In the genomic region with DNA sequence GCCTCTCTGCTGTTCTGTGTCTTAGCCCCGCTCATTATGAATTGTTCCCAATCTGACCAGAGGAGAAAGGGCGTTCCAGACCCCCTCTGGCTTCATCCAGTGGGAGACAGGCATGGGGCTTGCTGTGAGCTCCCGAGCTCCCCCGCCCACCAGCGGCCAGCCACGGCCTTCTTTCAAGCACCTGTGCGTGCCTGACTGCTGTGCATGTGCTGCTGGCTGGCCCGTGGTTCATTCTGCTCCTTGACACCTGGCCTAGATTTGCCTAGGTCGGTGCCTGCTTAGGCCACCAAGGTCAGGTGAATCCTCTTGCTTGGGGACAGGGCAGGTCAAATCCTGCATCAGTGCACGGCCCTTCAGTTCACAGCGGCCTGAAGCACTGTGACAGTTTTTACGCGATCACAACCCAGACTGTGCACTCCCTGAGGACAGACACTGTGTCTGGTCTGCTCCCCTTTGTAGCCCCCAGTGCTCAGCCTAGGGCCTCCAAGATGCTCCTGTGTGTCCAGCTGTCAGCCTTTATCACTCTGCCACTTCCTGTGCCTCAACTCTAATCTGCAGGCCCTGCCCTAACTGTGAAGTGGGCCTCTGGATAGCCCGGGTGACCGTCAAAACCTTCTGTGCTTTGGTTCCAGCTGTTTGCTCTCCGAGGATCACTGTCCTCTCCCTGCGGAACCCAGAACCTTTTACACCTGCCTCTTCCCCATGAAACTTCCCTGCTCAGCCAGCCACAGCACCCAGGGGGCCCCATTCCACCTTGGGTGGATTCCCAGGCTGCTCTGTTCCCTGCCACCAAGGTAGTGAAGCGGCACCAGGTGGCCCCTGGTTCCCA, we compare ENCODE assay signal across 1 cellular context.
TF ChIP-seq lines count a peak whose summit lies in the region.

No MANE protein-coding gene starts in this region.

TF ChIP-seq in HepG2, 621 proteins besides CTCF, POLR2A, EP300 and RAD21 (continued from another document and continues in another):
- TF ChIP-seq ZNF34 (CRISPR knock-in tag; IDR thresholded peaks at IDR 0.05; ENCODE audit: borderline replicate concordance) (no peak), ZFP1 (CRISPR knock-in tag; IDR thresholded peaks at IDR 0.05) (no peak), PLRG1 (conservative IDR thresholded peaks at IDR 0.05) (no peak), ZNF737 (CRISPR knock-in tag; IDR thresholded peaks at IDR 0.05; ENCODE audit: borderline replicate concordance) (no peak), ZNF24 (IDR thresholded peaks at IDR 0.05) (no peak), RCOR2 (CRISPR knock-in tag; IDR thresholded peaks at IDR 0.05) (no peak), ZNF839 (CRISPR knock-in tag; IDR thresholded peaks at IDR 0.05; ENCODE audit: borderline replicate concordance) (no peak), ZNF772 (CRISPR knock-in tag; IDR thresholded peaks at IDR 0.05) (no peak), NCOA1 (CRISPR knock-in tag; IDR thresholded peaks at IDR 0.05) (no peak), ZNF589 (CRISPR knock-in tag; conservative IDR thresholded peaks at IDR 0.05) (0 out of 2 replicates have a peak, but pooled peaks have one; percentile 14), ZNF549 (CRISPR knock-in tag; IDR thresholded peaks at IDR 0.05) (no peak), SRSF9 (IDR thresholded peaks at IDR 0.05; ENCODE audit: borderline replicate concordance, insufficient read depth, low read depth, low read length, poor library complexity, severe bottlenecking) (no peak), ZBTB7B (CRISPR knock-in tag; IDR thresholded peaks at IDR 0.05) (0 out of 2 replicates have a peak, but pooled peaks have one; percentile 18), MTF2 (CRISPR knock-in tag; IDR thresholded peaks at IDR 0.05; ENCODE audit: borderline replicate concordance) (no peak), ZNF251 (CRISPR knock-in tag; IDR thresholded peaks at IDR 0.05) (no peak), NFE2L2 (IDR thresholded peaks at IDR 0.05; ENCODE audit: low read length) (no peak), ZNF7 (CRISPR knock-in tag; IDR thresholded peaks at IDR 0.05) (no peak), ZZZ3 (CRISPR knock-in tag; IDR thresholded peaks at IDR 0.05; ENCODE audit: borderline replicate concordance) (no peak), SP140L (CRISPR knock-in tag; IDR thresholded peaks at IDR 0.05; ENCODE audit: borderline replicate concordance) (no peak), KAT7 (CRISPR knock-in tag; IDR thresholded peaks at IDR 0.05; ENCODE audit: borderline replicate concordance) (no peak), ZNF674 (CRISPR knock-in tag; IDR thresholded peaks at IDR 0.05; ENCODE audit: low read depth) (no peak), ZNF703 (CRISPR knock-in tag; IDR thresholded peaks at IDR 0.05; ENCODE audit: borderline replicate concordance) (no peak), ZFP36L2 (CRISPR knock-in tag; IDR thresholded peaks at IDR 0.05) (no peak), ZNF350 (CRISPR knock-in tag; IDR thresholded peaks at IDR 0.05; ENCODE audit: borderline replicate concordance, low read depth) (no peak; the same call in none of the 2 replicates)
- TF ChIP-seq, protein P1, sequence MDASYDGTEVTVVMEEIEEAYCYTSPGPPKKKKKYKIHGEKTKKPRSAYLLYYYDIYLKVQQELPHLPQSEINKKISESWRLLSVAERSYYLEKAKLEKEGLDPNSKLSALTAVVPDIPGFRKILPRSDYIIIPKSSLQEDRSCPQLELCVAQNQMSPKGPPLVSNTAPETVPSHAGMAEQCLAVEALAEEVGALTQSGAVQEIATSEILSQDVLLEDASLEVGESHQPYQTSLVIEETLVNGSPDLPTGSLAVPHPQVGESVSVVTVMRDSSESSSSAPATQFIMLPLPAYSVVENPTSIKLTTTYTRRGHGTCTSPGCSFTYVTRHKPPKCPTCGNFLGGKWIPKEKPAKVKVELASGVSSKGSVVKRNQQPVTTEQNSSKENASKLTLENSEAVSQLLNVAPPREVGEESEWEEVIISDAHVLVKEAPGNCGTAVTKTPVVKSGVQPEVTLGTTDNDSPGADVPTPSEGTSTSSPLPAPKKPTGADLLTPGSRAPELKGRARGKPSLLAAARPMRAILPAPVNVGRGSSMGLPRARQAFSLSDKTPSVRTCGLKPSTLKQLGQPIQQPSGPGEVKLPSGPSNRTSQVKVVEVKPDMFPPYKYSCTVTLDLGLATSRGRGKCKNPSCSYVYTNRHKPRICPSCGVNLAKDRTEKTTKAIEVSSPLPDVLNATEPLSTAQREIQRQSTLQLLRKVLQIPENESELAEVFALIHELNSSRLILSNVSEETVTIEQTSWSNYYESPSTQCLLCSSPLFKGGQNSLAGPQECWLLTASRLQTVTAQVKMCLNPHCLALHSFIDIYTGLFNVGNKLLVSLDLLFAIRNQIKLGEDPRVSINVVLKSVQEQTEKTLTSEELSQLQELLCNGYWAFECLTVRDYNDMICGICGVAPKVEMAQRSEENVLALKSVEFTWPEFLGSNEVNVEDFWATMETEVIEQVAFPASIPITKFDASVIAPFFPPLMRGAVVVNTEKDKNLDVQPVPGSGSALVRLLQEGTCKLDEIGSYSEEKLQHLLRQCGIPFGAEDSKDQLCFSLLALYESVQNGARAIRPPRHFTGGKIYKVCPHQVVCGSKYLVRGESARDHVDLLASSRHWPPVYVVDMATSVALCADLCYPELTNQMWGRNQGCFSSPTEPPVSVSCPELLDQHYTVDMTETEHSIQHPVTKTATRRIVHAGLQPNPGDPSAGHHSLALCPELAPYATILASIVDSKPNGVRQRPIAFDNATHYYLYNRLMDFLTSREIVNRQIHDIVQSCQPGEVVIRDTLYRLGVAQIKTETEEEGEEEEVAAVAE (CRISPR knock-in tag; IDR thresholded peaks at IDR 0.05; ENCODE audit: borderline replicate concordance) = no peak
- TF ChIP-seq, protein P2, sequence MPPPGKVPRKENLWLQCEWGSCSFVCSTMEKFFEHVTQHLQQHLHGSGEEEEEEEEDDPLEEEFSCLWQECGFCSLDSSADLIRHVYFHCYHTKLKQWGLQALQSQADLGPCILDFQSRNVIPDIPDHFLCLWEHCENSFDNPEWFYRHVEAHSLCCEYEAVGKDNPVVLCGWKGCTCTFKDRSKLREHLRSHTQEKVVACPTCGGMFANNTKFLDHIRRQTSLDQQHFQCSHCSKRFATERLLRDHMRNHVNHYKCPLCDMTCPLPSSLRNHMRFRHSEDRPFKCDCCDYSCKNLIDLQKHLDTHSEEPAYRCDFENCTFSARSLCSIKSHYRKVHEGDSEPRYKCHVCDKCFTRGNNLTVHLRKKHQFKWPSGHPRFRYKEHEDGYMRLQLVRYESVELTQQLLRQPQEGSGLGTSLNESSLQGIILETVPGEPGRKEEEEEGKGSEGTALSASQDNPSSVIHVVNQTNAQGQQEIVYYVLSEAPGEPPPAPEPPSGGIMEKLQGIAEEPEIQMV (CRISPR knock-in tag; IDR thresholded peaks at IDR 0.05; ENCODE audit: low read depth) = no peak
- TF ChIP-seq, protein P3, sequence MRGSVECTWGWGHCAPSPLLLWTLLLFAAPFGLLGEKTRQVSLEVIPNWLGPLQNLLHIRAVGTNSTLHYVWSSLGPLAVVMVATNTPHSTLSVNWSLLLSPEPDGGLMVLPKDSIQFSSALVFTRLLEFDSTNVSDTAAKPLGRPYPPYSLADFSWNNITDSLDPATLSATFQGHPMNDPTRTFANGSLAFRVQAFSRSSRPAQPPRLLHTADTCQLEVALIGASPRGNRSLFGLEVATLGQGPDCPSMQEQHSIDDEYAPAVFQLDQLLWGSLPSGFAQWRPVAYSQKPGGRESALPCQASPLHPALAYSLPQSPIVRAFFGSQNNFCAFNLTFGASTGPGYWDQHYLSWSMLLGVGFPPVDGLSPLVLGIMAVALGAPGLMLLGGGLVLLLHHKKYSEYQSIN (CRISPR knock-in tag; IDR thresholded peaks at IDR 0.05; ENCODE audit: borderline replicate concordance) = no peak
- TF ChIP-seq, protein P4, sequence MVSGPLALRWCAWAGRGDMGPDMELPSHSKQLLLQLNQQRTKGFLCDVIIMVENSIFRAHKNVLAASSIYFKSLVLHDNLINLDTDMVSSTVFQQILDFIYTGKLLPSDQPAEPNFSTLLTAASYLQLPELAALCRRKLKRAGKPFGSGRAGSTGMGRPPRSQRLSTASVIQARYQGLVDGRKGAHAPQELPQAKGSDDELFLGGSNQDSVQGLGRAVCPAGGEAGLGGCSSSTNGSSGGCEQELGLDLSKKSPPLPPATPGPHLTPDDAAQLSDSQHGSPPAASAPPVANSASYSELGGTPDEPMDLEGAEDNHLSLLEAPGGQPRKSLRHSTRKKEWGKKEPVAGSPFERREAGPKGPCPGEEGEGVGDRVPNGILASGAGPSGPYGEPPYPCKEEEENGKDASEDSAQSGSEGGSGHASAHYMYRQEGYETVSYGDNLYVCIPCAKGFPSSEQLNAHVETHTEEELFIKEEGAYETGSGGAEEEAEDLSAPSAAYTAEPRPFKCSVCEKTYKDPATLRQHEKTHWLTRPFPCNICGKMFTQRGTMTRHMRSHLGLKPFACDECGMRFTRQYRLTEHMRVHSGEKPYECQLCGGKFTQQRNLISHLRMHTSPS (CRISPR knock-in tag; IDR thresholded peaks at IDR 0.05; ENCODE audit: low read depth) = no peak
- TF ChIP-seq, protein P5, sequence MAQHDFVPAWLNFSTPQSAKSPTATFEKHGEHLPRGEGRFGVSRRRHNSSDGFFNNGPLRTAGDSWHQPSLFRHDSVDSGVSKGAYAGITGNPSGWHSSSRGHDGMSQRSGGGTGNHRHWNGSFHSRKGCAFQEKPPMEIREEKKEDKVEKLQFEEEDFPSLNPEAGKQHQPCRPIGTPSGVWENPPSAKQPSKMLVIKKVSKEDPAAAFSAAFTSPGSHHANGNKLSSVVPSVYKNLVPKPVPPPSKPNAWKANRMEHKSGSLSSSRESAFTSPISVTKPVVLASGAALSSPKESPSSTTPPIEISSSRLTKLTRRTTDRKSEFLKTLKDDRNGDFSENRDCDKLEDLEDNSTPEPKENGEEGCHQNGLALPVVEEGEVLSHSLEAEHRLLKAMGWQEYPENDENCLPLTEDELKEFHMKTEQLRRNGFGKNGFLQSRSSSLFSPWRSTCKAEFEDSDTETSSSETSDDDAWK (CRISPR knock-in tag; IDR thresholded peaks at IDR 0.05) = no peak
- TF ChIP-seq, protein P6, sequence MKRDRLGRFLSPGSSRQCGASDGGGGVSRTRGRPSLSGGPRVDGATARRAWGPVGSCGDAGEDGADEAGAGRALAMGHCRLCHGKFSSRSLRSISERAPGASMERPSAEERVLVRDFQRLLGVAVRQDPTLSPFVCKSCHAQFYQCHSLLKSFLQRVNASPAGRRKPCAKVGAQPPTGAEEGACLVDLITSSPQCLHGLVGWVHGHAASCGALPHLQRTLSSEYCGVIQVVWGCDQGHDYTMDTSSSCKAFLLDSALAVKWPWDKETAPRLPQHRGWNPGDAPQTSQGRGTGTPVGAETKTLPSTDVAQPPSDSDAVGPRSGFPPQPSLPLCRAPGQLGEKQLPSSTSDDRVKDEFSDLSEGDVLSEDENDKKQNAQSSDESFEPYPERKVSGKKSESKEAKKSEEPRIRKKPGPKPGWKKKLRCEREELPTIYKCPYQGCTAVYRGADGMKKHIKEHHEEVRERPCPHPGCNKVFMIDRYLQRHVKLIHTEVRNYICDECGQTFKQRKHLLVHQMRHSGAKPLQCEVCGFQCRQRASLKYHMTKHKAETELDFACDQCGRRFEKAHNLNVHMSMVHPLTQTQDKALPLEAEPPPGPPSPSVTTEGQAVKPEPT (CRISPR knock-in tag; IDR thresholded peaks at IDR 0.05; ENCODE audit: low read depth) = no peak
- TF ChIP-seq, protein P7, sequence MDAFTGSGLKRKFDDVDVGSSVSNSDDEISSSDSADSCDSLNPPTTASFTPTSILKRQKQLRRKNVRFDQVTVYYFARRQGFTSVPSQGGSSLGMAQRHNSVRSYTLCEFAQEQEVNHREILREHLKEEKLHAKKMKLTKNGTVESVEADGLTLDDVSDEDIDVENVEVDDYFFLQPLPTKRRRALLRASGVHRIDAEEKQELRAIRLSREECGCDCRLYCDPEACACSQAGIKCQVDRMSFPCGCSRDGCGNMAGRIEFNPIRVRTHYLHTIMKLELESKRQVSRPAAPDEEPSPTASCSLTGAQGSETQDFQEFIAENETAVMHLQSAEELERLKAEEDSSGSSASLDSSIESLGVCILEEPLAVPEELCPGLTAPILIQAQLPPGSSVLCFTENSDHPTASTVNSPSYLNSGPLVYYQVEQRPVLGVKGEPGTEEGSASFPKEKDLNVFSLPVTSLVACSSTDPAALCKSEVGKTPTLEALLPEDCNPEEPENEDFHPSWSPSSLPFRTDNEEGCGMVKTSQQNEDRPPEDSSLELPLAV (CRISPR knock-in tag; conservative IDR thresholded peaks at IDR 0.05; ENCODE audit: low read depth) = no peak
- TF ChIP-seq, protein P8, sequence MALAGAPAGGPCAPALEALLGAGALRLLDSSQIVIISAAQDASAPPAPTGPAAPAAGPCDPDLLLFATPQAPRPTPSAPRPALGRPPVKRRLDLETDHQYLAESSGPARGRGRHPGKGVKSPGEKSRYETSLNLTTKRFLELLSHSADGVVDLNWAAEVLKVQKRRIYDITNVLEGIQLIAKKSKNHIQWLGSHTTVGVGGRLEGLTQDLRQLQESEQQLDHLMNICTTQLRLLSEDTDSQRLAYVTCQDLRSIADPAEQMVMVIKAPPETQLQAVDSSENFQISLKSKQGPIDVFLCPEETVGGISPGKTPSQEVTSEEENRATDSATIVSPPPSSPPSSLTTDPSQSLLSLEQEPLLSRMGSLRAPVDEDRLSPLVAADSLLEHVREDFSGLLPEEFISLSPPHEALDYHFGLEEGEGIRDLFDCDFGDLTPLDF (CRISPR knock-in tag; IDR thresholded peaks at IDR 0.05) = no peak
- TF ChIP-seq, protein P9, sequence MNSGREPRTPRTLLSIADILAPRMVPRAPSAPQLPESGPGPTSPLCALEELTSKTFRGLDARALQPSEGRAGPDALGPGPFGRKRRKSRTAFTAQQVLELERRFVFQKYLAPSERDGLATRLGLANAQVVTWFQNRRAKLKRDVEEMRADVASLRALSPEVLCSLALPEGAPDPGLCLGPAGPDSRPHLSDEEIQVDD (CRISPR knock-in tag; IDR thresholded peaks at IDR 0.05; ENCODE audit: borderline replicate concordance) = no peak
- TF ChIP-seq, protein P10, sequence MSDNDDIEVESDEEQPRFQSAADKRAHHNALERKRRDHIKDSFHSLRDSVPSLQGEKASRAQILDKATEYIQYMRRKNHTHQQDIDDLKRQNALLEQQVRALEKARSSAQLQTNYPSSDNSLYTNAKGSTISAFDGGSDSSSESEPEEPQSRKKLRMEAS (IDR thresholded peaks at IDR 0.05) = peak; percentile 90
- TF ChIP-seq, protein P11, sequence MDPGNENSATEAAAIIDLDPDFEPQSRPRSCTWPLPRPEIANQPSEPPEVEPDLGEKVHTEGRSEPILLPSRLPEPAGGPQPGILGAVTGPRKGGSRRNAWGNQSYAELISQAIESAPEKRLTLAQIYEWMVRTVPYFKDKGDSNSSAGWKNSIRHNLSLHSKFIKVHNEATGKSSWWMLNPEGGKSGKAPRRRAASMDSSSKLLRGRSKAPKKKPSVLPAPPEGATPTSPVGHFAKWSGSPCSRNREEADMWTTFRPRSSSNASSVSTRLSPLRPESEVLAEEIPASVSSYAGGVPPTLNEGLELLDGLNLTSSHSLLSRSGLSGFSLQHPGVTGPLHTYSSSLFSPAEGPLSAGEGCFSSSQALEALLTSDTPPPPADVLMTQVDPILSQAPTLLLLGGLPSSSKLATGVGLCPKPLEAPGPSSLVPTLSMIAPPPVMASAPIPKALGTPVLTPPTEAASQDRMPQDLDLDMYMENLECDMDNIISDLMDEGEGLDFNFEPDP (CRISPR knock-in tag; conservative IDR thresholded peaks at IDR 0.05) = no peak
